ENCODE assay signal across 15 cellular contexts in the genomic region with DNA sequence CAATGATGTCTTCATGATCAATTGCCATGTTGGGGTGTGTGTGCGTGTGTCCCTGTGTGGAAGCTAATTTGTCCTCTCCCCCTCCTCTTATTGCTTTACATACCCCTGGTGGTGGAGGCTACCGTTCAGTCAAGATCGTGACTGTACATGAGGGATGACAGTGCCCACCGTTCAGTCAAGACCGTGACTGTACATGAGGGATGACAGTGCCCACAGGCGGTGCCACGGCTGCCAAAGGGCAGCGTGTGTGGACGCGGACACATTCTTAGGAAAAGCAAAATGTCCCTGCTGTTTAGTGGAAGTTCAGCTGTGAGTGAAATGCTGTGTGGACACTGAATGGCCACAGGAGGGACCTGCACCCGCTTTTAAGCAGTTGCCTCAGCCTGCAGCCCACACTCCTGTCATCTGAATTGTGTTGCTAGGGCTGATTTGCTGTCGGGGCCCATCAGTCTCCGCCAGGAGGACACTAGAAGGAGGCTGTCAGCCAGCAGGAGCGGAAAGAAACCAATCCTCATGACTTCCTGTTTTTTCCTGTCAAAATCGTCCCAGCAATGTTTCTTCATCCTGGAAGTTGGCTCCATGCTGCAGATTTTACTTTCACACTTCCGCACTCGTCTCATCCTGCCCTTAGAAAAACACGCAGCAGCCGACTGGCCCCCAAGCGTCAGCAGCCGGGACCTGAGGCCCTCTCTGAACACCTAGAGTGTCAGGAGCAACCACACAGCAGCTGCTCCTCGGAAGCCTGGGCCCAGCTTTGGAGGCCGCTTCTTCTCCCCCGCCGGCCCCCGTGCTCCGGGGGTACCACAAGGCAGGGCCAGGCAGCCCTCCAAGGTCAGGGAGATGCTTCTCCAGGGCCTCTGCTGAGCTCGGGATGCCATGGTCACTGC. TPM values are rescaled to one million over a fixed set of nuclear protein-coding genes. Genes with fewer than 3 reads are reported as not detected.
A peak's percentile ranks its signal among the peaks of the same experiment; 100 is the strongest.
DNase-seq lines count a peak whose midpoint lies in the region; ATAC-seq and TF ChIP-seq lines count a peak whose summit lies in the region.
"Had no signal": no experiment of that assay in that cellular context is flagged by ENCODE, and none has a peak within 500 bp of the region (broad histone marks: within the 10 kb centered on the region; RNA-seq: fewer than 3 reads in every experiment).

No MANE protein-coding gene starts in this region.

- H3K9me3 Mint-ChIP-seq in endothelial cell (ENCODE audit: unreplicated experiment) (no peaks in the 10 kb centered on the region), progenitor cell of endocrine pancreas (ENCODE audit: low read depth) (no peaks in the 10 kb centered on the region)

- H3K27ac ChIP-seq in DOHH2 (ENCODE audit: low read depth, low read length) (no peak overlapping the region), RWPE1 (no peak overlapping the region)
- H3K27ac ChIP-seq: SJSA1 had no signal

- H3K9me2 ChIP-seq in DOHH2 (replicated peaks; ENCODE audit: control insufficient read depth, low read length), result no peaks in the 10 kb centered on the region

- H3K4me3 Mint-ChIP-seq in endothelial cell (ENCODE audit: unreplicated experiment) (no peak overlapping the region), progenitor cell of endocrine pancreas (ENCODE audit: low read depth) (no peak overlapping the region)
- H3K4me3 Mint-ChIP-seq: dendritic cell treated with granulocyte-macrophage colony-stimulating factor and Interleukin-4, amounts not matched to agents 40 ng/mL and 50 ng/mL, for 4 days had no signal

- no peaks in the 10 kb centered on the region for H4K20me1 ChIP-seq in DOHH2 (ENCODE audit: control insufficient read depth, insufficient read depth, low read depth, low read length)

- H3K27me3 Mint-ChIP-seq in endothelial cell (ENCODE audit: unreplicated experiment) (peaks cover 10% of the 10 kb centered on the region), progenitor cell of endocrine pancreas (peaks cover 88% of the 10 kb centered on the region)

- H3K4me1 Mint-ChIP-seq in endothelial cell (ENCODE audit: unreplicated experiment) (peaks cover 20% of the 10 kb centered on the region), progenitor cell of endocrine pancreas (ENCODE audit: low read depth) (no peaks in the 10 kb centered on the region)

- peaks cover 6% of the 10 kb centered on the region for H3K4me1 ChIP-seq in DOHH2 (ENCODE audit: control insufficient read depth, low read length)
- H3K4me1 ChIP-seq: SJSA1 had no signal

- H3K36me3 Mint-ChIP-seq in endothelial cell (ENCODE audit: low read depth, unreplicated experiment), result peaks cover 5% of the 10 kb centered on the region
- no peaks in the 10 kb centered on the region for H3K36me3 Mint-ChIP-seq in progenitor cell of endocrine pancreas (ENCODE audit: insufficient read depth)

- peak overlapping the region; percentile 48 for H3K27ac Mint-ChIP-seq in endothelial cell (ENCODE audit: unreplicated experiment)
- H3K27ac Mint-ChIP-seq in progenitor cell of endocrine pancreas, result no peak overlapping the region
- H3K27ac Mint-ChIP-seq: dendritic cell treated with granulocyte-macrophage colony-stimulating factor and Interleukin-4, amounts not matched to agents 40 ng/mL and 50 ng/mL, for 4 days had no signal

- TF ChIP-seq CTCF in DOHH2 (IDR thresholded peaks at IDR 0.05; ENCODE audit: low read depth, low read length, poor library complexity, severe bottlenecking), result no peak
- no peak for TF ChIP-seq CTCF in endothelial cell (IDR thresholded peaks at IDR 0.05; ENCODE audit: unreplicated experiment)
- no peak for TF ChIP-seq CTCF in RWPE1 (conservative IDR thresholded peaks at IDR 0.05; ENCODE audit: low read depth)
- no peak for TF ChIP-seq CTCF in progenitor cell of endocrine pancreas (IDR thresholded peaks at IDR 0.05; ENCODE audit: unreplicated experiment)

- no peaks in the 10 kb centered on the region for H3K79me2 ChIP-seq in DOHH2 (ENCODE audit: control insufficient read depth, low read length)

- POLR2A ChIA-PET in RWPE1 (lab: Yijun Ruan, JAX; ENCODE audit: low non-redundant PET), result interaction anchor here (0.5 kb wide), 1 partner anchor 264 kb away, joined by 5 read pairs; no protein-coding TSS in a partner anchor

- H3K4me3 ChIP-seq in DOHH2 (ENCODE audit: low read length), result no peak overlapping the region
- H3K4me3 ChIP-seq: SJSA1 had no signal

- peak overlapping the region; percentile 5; the same call in 1 of the 2 replicates for H3K4me2 ChIP-seq in DOHH2 (ENCODE audit: low read length)

- ATAC-seq in GM21515 (IDR thresholded peaks at IDR 0.05; ENCODE audit: unreplicated experiment) (no peak), GM21619 (IDR thresholded peaks at IDR 0.05; ENCODE audit: unreplicated experiment) (no peak)

- H3F3A ChIP-seq in DOHH2 (ENCODE audit: control insufficient read depth, insufficient read depth), result no peaks in the 10 kb centered on the region

- CTCF ChIA-PET in RWPE1 (lab: Yijun Ruan, JAX), result interaction anchor here (0.6 to 0.7 kb wide), 4 partner anchors 10 to 296 kb away, joined by 3 to 5 read pairs (median 3); no protein-coding TSS in a partner anchor

- no peaks in the 10 kb centered on the region for H3K9me3 ChIP-seq in DOHH2 (ENCODE audit: control insufficient read depth, insufficient read depth, low read length)
- H3K9me3 ChIP-seq: SJSA1 had no signal

- H3K27me3 ChIP-seq in DOHH2 (ENCODE audit: control insufficient read depth, low read length), result peaks cover 7% of the 10 kb centered on the region

- no peaks in the 10 kb centered on the region for H3K36me3 ChIP-seq in DOHH2 (ENCODE audit: control insufficient read depth, low read length)
- H3K36me3 ChIP-seq: SJSA1 had no signal

- DNase-seq in NOMO-1 (lab: John Stamatoyannopoulos, UW; ENCODE audit: unreplicated experiment in 2 of 2), result peak; percentile 18 to 46
- no peak for DNase-seq in endothelial cell (ENCODE audit: low spot score)
- DNase-seq in lung microvascular endothelial cell (ENCODE audit: low read depth in 2 of 2), result peak; percentile 53 to 79
- no peak for DNase-seq in RWPE1 (ENCODE audit: low spot score)
- DNase-seq in progenitor cell of endocrine pancreas (ENCODE audit: low spot score, unreplicated experiment), result no peak
- DNase-seq: activated gamma-delta T cell treated with Interleukin-2 at 50 U/mL for 16 hours, HCEC 1CT, NCI-H2107, NCI-H82 had no signal

RNA-seq across cellular contexts. Expression of a gene that starts 9.1 kb away (rescaled TPM):
- total RNA-seq in endothelial cell (ENCODE audit: unreplicated experiment) (not detected), lung microvascular endothelial cell (not detected in 2 replicates), progenitor cell of endocrine pancreas (not detected in 2 replicates)
- total RNA-seq: activated CD8-positive, alpha-beta memory T cell treated with anti-CD3 and anti-CD28 coated beads for 36 hours; SJSA1 had no signal

RNA-seq across cellular contexts. Expression of a gene that starts 25.5 kb away (rescaled TPM):
- not detected for total RNA-seq in endothelial cell (ENCODE audit: unreplicated experiment)
- total RNA-seq in lung microvascular endothelial cell, result not detected in 2 replicates
- not detected in 2 replicates for total RNA-seq in progenitor cell of endocrine pancreas
- total RNA-seq: activated CD8-positive, alpha-beta memory T cell treated with anti-CD3 and anti-CD28 coated beads for 36 hours; SJSA1 had no signal

Comparison
In these comparisons a context has a peak if more than half of its experiments do, and no peak if none do; other contexts are left out.
1. DNase-seq: peak in NOMO-1 (2 of 2) and lung microvascular endothelial cell (2 of 2); none in endothelial cell (single experiment), RWPE1 (single experiment) and progenitor cell of endocrine pancreas (single experiment).